Comparison of ENCODE assay signal across 14 cellular contexts in the genomic region with DNA sequence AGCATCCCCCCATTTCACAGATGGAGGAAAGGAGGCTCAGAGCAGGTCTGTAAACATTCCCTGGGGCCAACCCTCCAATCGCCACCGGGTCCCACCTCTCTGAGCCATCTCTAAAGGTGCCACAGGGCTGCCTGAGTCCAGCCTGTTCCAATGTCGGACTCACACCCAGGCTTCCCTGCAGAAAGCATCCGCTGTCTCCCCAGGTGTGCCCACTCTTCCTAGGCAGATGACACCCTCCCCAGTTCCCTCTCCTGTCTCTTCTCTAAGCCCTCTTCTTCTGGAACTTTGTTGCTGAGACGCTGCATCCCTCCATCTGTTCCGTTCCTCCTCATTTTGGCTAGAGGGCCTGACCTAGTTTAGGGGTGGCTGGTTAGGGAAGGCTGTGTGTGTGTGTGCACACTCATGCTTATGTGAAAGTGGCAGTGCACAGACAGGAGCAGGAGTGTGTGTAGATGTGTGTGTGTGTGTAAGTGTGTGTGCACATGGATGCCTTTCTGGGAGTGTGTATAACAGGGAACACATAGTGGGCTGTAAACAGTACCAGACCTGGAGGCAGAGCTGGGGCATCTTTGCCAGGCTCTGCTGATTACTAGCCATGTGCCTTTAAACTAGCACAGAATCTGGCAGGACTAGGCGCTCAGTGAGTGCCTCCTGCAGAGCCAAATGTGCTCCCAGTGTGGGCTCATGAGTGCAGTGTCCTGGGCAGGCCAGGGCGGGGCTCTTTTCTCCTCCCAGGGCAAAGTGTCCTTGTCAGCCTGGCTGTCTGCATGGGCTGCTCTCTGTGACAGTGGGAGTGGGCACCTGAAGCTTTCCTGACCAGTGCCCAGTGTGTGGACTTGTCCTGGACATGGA.
"Had no signal": no experiment of that assay in that cellular context is flagged by ENCODE, and none has a peak within 500 bp of the region (broad histone marks: within the 10 kb centered on the region; RNA-seq: fewer than 3 reads in every experiment).

No MANE protein-coding gene starts in this region.

- H3K36me3 ChIP-seq: suprapubic skin, upper lobe of left lung had no signal

- H3K27ac Mint-ChIP-seq: activated CD4-positive, alpha-beta T cell treated with anti-CD3 and anti-CD28 coated beads, Interleukin-2, amount 10 ng/mL, durations not matched to agents 24 days and 14 days; activated naive CD4-positive, alpha-beta T cell treated with anti-CD3 and anti-CD28 coated beads, Interleukin-2, amount 10 ng/mL, durations not matched to agents 7 days and 5 days; activated T-helper 2 cell treated with anti-CD3 and anti-CD28 coated beads, Interferon-gamma antibody, Interleukin-2, Interleukin-4, amounts not matched to agents 10 μg/mL and 5 μg/mL and 100 μg/mL, durations not matched to agents 14 hours and 24 hours and 36 hours; stimulated activated naive B cell treated with anti-CD40 and anti-IgM and Interleukin-4, amounts not matched to agents 10 μg/mL and 1 μg/mL and 100 μg/mL, for 72 hours; T-helper 1 cell treated with Interleukin-12 subunit alpha and Interleukin-12 subunit beta and Interleukin-4 antibody, amounts not matched to agents 30 μg/mL and 1 μg/mL, for 36 hours had no signal

- H3K27me3 Mint-ChIP-seq: activated CD4-positive, alpha-beta T cell treated with anti-CD3 and anti-CD28 coated beads, Interleukin-2, amount 10 ng/mL, durations not matched to agents 24 days and 14 days had no signal

- DNase-seq: activated CD4-positive, alpha-beta T cell treated with anti-CD3 and anti-CD28 coated beads, Interleukin-2, amount 10 ng/mL, durations not matched to agents 24 days and 14 days; activated CD8-positive, alpha-beta memory T cell treated with anti-CD3 and anti-CD28 coated beads for 24 hours; activated naive CD4-positive, alpha-beta T cell treated with anti-CD3 and anti-CD28 coated beads, Interleukin-2, amount 10 ng/mL, durations not matched to agents 7 days and 5 days; activated T-cell treated with anti-CD3 and anti-CD28 coated beads for 4 hours; stimulated activated CD4-positive, alpha-beta T cell treated with anti-CD3 and anti-CD28 coated beads, Interleukin-2, amount 100 ng/mL, for 24 hours; stimulated activated naive B cell treated with anti-CD40 and anti-IgM and Interleukin-4, amounts not matched to agents 10 μg/mL and 1 μg/mL and 100 μg/mL, for 72 hours; upper lobe of left lung had no signal

- H3K4me3 Mint-ChIP-seq: activated CD4-positive, alpha-beta T cell treated with anti-CD3 and anti-CD28 coated beads, Interleukin-2, amount 10 ng/mL, durations not matched to agents 24 days and 14 days; activated naive CD4-positive, alpha-beta T cell treated with anti-CD3 and anti-CD28 coated beads, Interleukin-2, amount 10 ng/mL, durations not matched to agents 7 days and 5 days; central memory CD8-positive, alpha-beta T cell; stimulated activated naive B cell treated with anti-CD40 and anti-IgM and Interleukin-4, amounts not matched to agents 10 μg/mL and 1 μg/mL and 100 μg/mL, for 72 hours; T-helper 1 cell treated with Interleukin-12 subunit alpha and Interleukin-12 subunit beta and Interleukin-4 antibody, amounts not matched to agents 30 μg/mL and 1 μg/mL, for 36 hours had no signal

- H3K9me3 ChIP-seq: suprapubic skin, upper lobe of left lung had no signal

- H3K9me3 Mint-ChIP-seq: activated CD4-positive, alpha-beta T cell treated with anti-CD3 and anti-CD28 coated beads, Interleukin-2, amount 10 ng/mL, durations not matched to agents 24 days and 14 days; activated naive CD4-positive, alpha-beta T cell treated with anti-CD3 and anti-CD28 coated beads, Interleukin-2, amount 10 ng/mL, durations not matched to agents 7 days and 5 days; activated T-helper 2 cell treated with anti-CD3 and anti-CD28 coated beads, Interferon-gamma antibody, Interleukin-2, Interleukin-4, amounts not matched to agents 10 μg/mL and 5 μg/mL and 100 μg/mL, durations not matched to agents 14 hours and 24 hours and 36 hours; central memory CD8-positive, alpha-beta T cell; stimulated activated naive B cell treated with anti-CD40 and anti-IgM and Interleukin-4, amounts not matched to agents 10 μg/mL and 1 μg/mL and 100 μg/mL, for 72 hours; T-helper 1 cell treated with Interleukin-12 subunit alpha and Interleukin-12 subunit beta and Interleukin-4 antibody, amounts not matched to agents 30 μg/mL and 1 μg/mL, for 36 hours had no signal

- H3K4me1 ChIP-seq: upper lobe of left lung had no signal

- H3K4me1 Mint-ChIP-seq: activated CD4-positive, alpha-beta T cell treated with anti-CD3 and anti-CD28 coated beads, Interleukin-2, amount 10 ng/mL, durations not matched to agents 24 days and 14 days; activated naive CD4-positive, alpha-beta T cell treated with anti-CD3 and anti-CD28 coated beads, Interleukin-2, amount 10 ng/mL, durations not matched to agents 7 days and 5 days; central memory CD8-positive, alpha-beta T cell had no signal

- FAIRE-seq: islet of Langerhans had no signal

- H3K27ac ChIP-seq: suprapubic skin, upper lobe of left lung had no signal

- H3K27me3 ChIP-seq: dorsolateral prefrontal cortex, suprapubic skin, upper lobe of left lung had no signal

- H3K36me3 Mint-ChIP-seq: activated naive CD4-positive, alpha-beta T cell treated with anti-CD3 and anti-CD28 coated beads, Interleukin-2, amount 10 ng/mL, durations not matched to agents 7 days and 5 days; stimulated activated naive B cell treated with anti-CD40 and anti-IgM and Interleukin-4, amounts not matched to agents 10 μg/mL and 1 μg/mL and 100 μg/mL, for 72 hours had no signal

- H3K4me3 ChIP-seq: dorsolateral prefrontal cortex, suprapubic skin, upper lobe of left lung had no signal

- ATAC-seq: SK-N-SH treated with all-trans-retinoic acid at 6 μM for 48 hours; stimulated activated naive B cell treated with anti-CD40 and anti-IgM and Interleukin-4, amounts not matched to agents 10 μg/mL and 1 μg/mL and 100 μg/mL, for 72 hours had no signal
